9 cellular contexts compared by ENCODE assay signal in genomic region chr15:52789601-52790165, GRCh38. TPM values are rescaled to one million over a fixed set of nuclear protein-coding genes. Genes with fewer than 3 reads are reported as not detected.
DNase-seq lines count a peak whose midpoint lies in the region; ATAC-seq, FAIRE-seq and TF ChIP-seq lines count a peak whose summit lies in the region.
"Had no signal": no experiment of that assay in that cellular context is flagged by ENCODE, and none has a peak within 500 bp of the region (broad histone marks: within the 10 kb centered on the region; RNA-seq: fewer than 3 reads in every experiment).

No MANE protein-coding gene starts in this region.

- FAIRE-seq in H54 (lab: Jason Lieb, UNC), result no peak
- FAIRE-seq: islet of Langerhans had no signal

- H3K36me3 ChIP-seq in cardiac muscle cell, result no peaks in the 10 kb centered on the region
- no peaks in the 10 kb centered on the region for H3K36me3 ChIP-seq in mucosa of descending colon (ENCODE audit: low read depth)

- H3K9me3 ChIP-seq in cardiac muscle cell (ENCODE audit: low read depth) (no peaks in the 10 kb centered on the region), mucosa of descending colon (no peaks in the 10 kb centered on the region)

- H3K27me3 Mint-ChIP-seq in central memory CD8-positive, alpha-beta T cell, result peaks cover 92% of the 10 kb centered on the region

- peak; percentile 36 to 51 for DNase-seq in cardiac muscle cell (ENCODE audit: low read depth in 1 of 2, low spot score in 1 of 2)
- DNase-seq in Right ventricle myocardium inferior (ENCODE audit: missing footprints), result no peak
- peak; percentile 9 for DNase-seq in NCI-H146 treated with DMSO at 0.1 percent for 48 hours (lab: John Stamatoyannopoulos, UW; ENCODE audit: unreplicated experiment)
- no peak for DNase-seq in central memory CD8-positive, alpha-beta T cell (ENCODE audit: low spot score in 2 of 2)
- DNase-seq in mucosa of descending colon, result peak in 1 of 3 donors; percentile 39
- DNase-seq in H54 (ENCODE audit: insufficient read length, low spot score), result no peak
- no peak for DNase-seq in midbrain (lab: John Stamatoyannopoulos, UW)
- DNase-seq in UCSD-AML1 (lab: John Stamatoyannopoulos, UW; ENCODE audit: unreplicated experiment), result no peak

- peaks cover 9% of the 10 kb centered on the region for H3K36me3 Mint-ChIP-seq in central memory CD8-positive, alpha-beta T cell (ENCODE audit: insufficient read depth)

- peaks cover 99% of the 10 kb centered on the region for H3K27me3 ChIP-seq in cardiac muscle cell

- TF ChIP-seq CTCF in cardiac muscle cell (IDR thresholded peaks at IDR 0.05; ENCODE audit: low read depth, low read length) (no peak), mucosa of descending colon (IDR thresholded peaks at IDR 0.05) (no peak)

- H3K27ac Mint-ChIP-seq in central memory CD8-positive, alpha-beta T cell (ENCODE audit: low read depth), result no peak overlapping the region

- H3K4me1 ChIP-seq in cardiac muscle cell (ENCODE audit: low read depth) (peaks cover 19% of the 10 kb centered on the region), mucosa of descending colon (ENCODE audit: low read depth) (peaks cover 19% of the 10 kb centered on the region)

- peak overlapping the region; percentile 52 for H3K4me3 ChIP-seq in cardiac muscle cell
- H3K4me3 ChIP-seq in mucosa of descending colon, result no peak overlapping the region

- no peaks in the 10 kb centered on the region for H3K9me3 Mint-ChIP-seq in central memory CD8-positive, alpha-beta T cell

- H3K4me3 Mint-ChIP-seq in central memory CD8-positive, alpha-beta T cell, result peak overlapping the region; percentile 71

- H3K4me1 Mint-ChIP-seq in central memory CD8-positive, alpha-beta T cell, result peaks cover 15% of the 10 kb centered on the region

- no peak overlapping the region for H3K27ac ChIP-seq in cardiac muscle cell

- TF ChIP-seq POLR2A in H54 (IDR thresholded peaks at IDR 0.05; ENCODE audit: low read depth, low read length), result no peak

- ATAC-seq in Right ventricle myocardium inferior (no peak), mucosa of descending colon (peak; percentile 30)
- ATAC-seq in central memory CD8-positive, alpha-beta T cell (replicated peaks; ENCODE audit: extremely low read depth, poor library complexity, severe bottlenecking), result no peak

- intact Hi-C loops in Right ventricle myocardium inferior (cut with DNase I) (no loop called here), mucosa of descending colon (cut with DNase I, micrococcal nuclease) (no loop called here)

RNA-seq across cellular contexts. Expression of gene ONECUT1, which starts 0.5 kb away (rescaled TPM):
- total RNA-seq in cardiac muscle cell (0.18 TPM in 1 of 2 replicates, not detected in the other), Right ventricle myocardium inferior (not detected), mucosa of descending colon (not detected)
- 0.44 TPM in 1 of 2 replicates, not detected in the other for polyA plus RNA-seq in cardiac muscle cell

Comparison
In these comparisons a context has a peak if more than half of its experiments do, and no peak if none do; other contexts are left out.
1. DNase-seq: peak in cardiac muscle cell (2 of 2) and NCI-H146 treated with DMSO at 0.1 percent for 48 hours (single experiment); none in Right ventricle myocardium inferior (single experiment), central memory CD8-positive, alpha-beta T cell (0 of 2), H54 (single experiment), midbrain (single experiment) and UCSD-AML1 (single experiment).